Comparison of ENCODE assay signal across 12 cellular contexts in the genomic region with DNA sequence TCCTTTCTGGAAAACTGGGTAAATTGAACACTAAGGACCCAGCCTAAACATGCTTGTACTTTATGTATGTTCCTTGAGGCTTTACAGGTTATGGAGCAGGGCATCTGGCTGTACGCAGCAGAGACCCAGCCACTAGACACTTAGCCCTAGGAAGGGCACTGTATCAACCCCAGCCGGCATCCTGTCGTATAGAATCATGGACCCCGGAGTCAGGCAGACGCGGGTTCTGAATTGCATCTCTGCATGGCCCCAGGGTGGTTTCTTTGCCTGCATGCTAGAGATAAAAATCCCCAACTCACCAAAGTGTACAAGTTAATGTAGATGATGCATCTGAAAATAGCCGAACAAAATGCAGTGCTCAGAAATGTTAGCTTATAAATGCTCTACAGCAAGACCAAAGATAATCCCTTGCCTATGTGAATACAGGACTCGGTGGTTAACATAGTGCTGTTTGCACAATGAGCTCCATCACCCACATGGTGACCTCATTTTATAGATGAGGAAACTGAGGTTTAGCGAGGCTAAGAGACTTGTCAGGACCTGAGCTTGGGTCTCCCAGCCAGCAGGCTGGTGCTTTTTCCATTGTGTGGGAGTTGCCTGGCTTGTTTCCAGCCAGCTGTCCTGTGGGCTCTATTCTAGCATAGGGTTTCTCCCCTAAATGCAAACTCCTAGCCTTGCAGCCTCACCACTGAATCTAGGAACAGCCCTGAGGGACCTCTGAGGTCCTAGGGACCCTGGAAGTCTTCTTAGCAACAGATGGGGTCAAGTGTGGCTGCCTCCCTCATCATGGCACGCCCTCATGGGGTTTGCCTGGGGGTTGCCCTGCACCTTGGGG. TPM values are rescaled to one million over a fixed set of nuclear protein-coding genes. Genes with fewer than 3 reads are reported as not detected.
DNase-seq lines count a peak whose midpoint lies in the region; ATAC-seq and TF ChIP-seq lines count a peak whose summit lies in the region.
"Had no signal": no experiment of that assay in that cellular context is flagged by ENCODE, and none has a peak within 500 bp of the region (broad histone marks: within the 10 kb centered on the region; RNA-seq: fewer than 3 reads in every experiment).

No MANE protein-coding gene starts in this region.

- ATAC-seq in HG02885 (IDR thresholded peaks at IDR 0.05; ENCODE audit: poor library complexity, unreplicated experiment), result no peak
- ATAC-seq: gastroesophageal sphincter had no signal

- no peaks in the 10 kb centered on the region for H3K9me3 Mint-ChIP-seq in activated CD4-positive, alpha-beta memory T cell treated with anti-CD3 and anti-CD28 coated beads, Interleukin-2, amount 10 ng/mL, durations not matched to agents 7 days and 5 days
- no peaks in the 10 kb centered on the region for H3K9me3 Mint-ChIP-seq in immature natural killer cell
- no peaks in the 10 kb centered on the region for H3K9me3 Mint-ChIP-seq in stimulated activated naive CD8-positive, alpha-beta T cell treated with anti-CD3 and anti-CD28 coated beads, Interleukin-15, Interleukin-2, amounts not matched to agents 100 ng/mL and 50 ng/mL, for 24 hours

- no peak overlapping the region for H3K27ac ChIP-seq in left ventricle myocardium inferior (replicated peaks)
- H3K27ac ChIP-seq: gastroesophageal sphincter, parathyroid adenoma had no signal

- H3K27me3 ChIP-seq in left ventricle myocardium inferior (ENCODE audit: low read depth), result peaks cover 12% of the 10 kb centered on the region
- H3K27me3 ChIP-seq: gastroesophageal sphincter had no signal

- peaks cover 84% of the 10 kb centered on the region for H3K4me1 Mint-ChIP-seq in activated CD4-positive, alpha-beta memory T cell treated with anti-CD3 and anti-CD28 coated beads, Interleukin-2, amount 10 ng/mL, durations not matched to agents 7 days and 5 days
- peaks cover 53 to 64% of the 10 kb centered on the region in 2 donors for H3K4me1 Mint-ChIP-seq in immature natural killer cell
- peaks cover 89% of the 10 kb centered on the region for H3K4me1 Mint-ChIP-seq in stimulated activated naive CD8-positive, alpha-beta T cell treated with anti-CD3 and anti-CD28 coated beads, Interleukin-15, Interleukin-2, amounts not matched to agents 100 ng/mL and 50 ng/mL, for 24 hours (ENCODE audit: low read depth)

- H3K4me3 Mint-ChIP-seq in activated CD4-positive, alpha-beta memory T cell treated with anti-CD3 and anti-CD28 coated beads, Interleukin-2, amount 10 ng/mL, durations not matched to agents 7 days and 5 days, result peak overlapping the region; percentile 69
- H3K4me3 Mint-ChIP-seq in immature natural killer cell, result peak overlapping the region; percentile 75 to 89 (median 84)
- peak overlapping the region; percentile 74 for H3K4me3 Mint-ChIP-seq in stimulated activated naive CD8-positive, alpha-beta T cell treated with anti-CD3 and anti-CD28 coated beads, Interleukin-15, Interleukin-2, amounts not matched to agents 100 ng/mL and 50 ng/mL, for 24 hours

- H3K36me3 Mint-ChIP-seq in activated CD4-positive, alpha-beta memory T cell treated with anti-CD3 and anti-CD28 coated beads, Interleukin-2, amount 10 ng/mL, durations not matched to agents 7 days and 5 days (ENCODE audit: low read depth), result peaks cover 79% of the 10 kb centered on the region
- peaks cover 0 to 8% (median 0%) of the 10 kb centered on the region in 3 donors for H3K36me3 Mint-ChIP-seq in immature natural killer cell
- peaks cover 65% of the 10 kb centered on the region for H3K36me3 Mint-ChIP-seq in stimulated activated naive CD8-positive, alpha-beta T cell treated with anti-CD3 and anti-CD28 coated beads, Interleukin-15, Interleukin-2, amounts not matched to agents 100 ng/mL and 50 ng/mL, for 24 hours (ENCODE audit: low read depth)

- POLR2A ChIA-PET in activated CD4-positive, alpha-beta memory T cell treated with anti-CD3 and anti-CD28 coated beads, Interleukin-2, amount 10 ng/mL, durations not matched to agents 7 days and 5 days (lab: Charles Lee), result interaction anchor here (0.8 to 7.4 kb wide), 19 partner anchors 26 to 383 kb away, joined by 3 to 101 read pairs (median 5); a partner anchor contains a TSS

- no peak overlapping the region for H3K4me3 ChIP-seq in left ventricle myocardium inferior
- H3K4me3 ChIP-seq: gastroesophageal sphincter had no signal

- no peak for TF ChIP-seq CTCF in left ventricle myocardium inferior (IDR thresholded peaks at IDR 0.05; ENCODE audit: borderline replicate concordance)

- no peaks in the 10 kb centered on the region for H3K36me3 ChIP-seq in left ventricle myocardium inferior
- H3K36me3 ChIP-seq: gastroesophageal sphincter had no signal

- no peaks in the 10 kb centered on the region for H3K4me1 ChIP-seq in left ventricle myocardium inferior
- H3K4me1 ChIP-seq: gastroesophageal sphincter, parathyroid adenoma had no signal

- CTCF ChIA-PET in activated CD4-positive, alpha-beta memory T cell treated with anti-CD3 and anti-CD28 coated beads, Interleukin-2, amount 10 ng/mL, durations not matched to agents 7 days and 5 days (lab: Charles Lee), result interaction anchor here (1.0 to 2.1 kb wide), 9 partner anchors 9 to 133 kb away, joined by 3 to 14 read pairs (median 5); a partner anchor contains a TSS

- intact Hi-C loops in left ventricle myocardium inferior (cut with micrococcal nuclease), result no loop called here

- DNase-seq in activated T-cell treated with anti-CD3 and anti-CD28 coated beads for 24 hours (ENCODE audit: low read depth) (peak; percentile 78), activated T-cell treated with anti-CD3 and anti-CD28 coated beads for 4 hours (no peak), immature natural killer cell (peak; percentile 60 to 73 (median 66)), mesenteric fat pad (ENCODE audit: low spot score) (no peak), left ventricle myocardium inferior (no peak)
- peak; percentile 60 for DNase-seq in activated CD4-positive, alpha-beta memory T cell treated with anti-CD3 and anti-CD28 coated beads, Interleukin-2, amount 10 ng/mL, durations not matched to agents 7 days and 5 days
- DNase-seq: ACHN, NCI-H526 had no signal

- no peaks in the 10 kb centered on the region for H3K9me3 ChIP-seq in left ventricle myocardium inferior (replicated peaks)
- H3K9me3 ChIP-seq: gastroesophageal sphincter had no signal

- peak overlapping the region; percentile 99 for H3K27ac Mint-ChIP-seq in activated CD4-positive, alpha-beta memory T cell treated with anti-CD3 and anti-CD28 coated beads, Interleukin-2, amount 10 ng/mL, durations not matched to agents 7 days and 5 days
- H3K27ac Mint-ChIP-seq in immature natural killer cell, result peak overlapping the region; percentile 91 to 93 (median 92)
- H3K27ac Mint-ChIP-seq in stimulated activated naive CD8-positive, alpha-beta T cell treated with anti-CD3 and anti-CD28 coated beads, Interleukin-15, Interleukin-2, amounts not matched to agents 100 ng/mL and 50 ng/mL, for 24 hours, result peak overlapping the region; percentile 95

- no peaks in the 10 kb centered on the region for H3K27me3 Mint-ChIP-seq in activated CD4-positive, alpha-beta memory T cell treated with anti-CD3 and anti-CD28 coated beads, Interleukin-2, amount 10 ng/mL, durations not matched to agents 7 days and 5 days
- peaks cover 0 to 2% (median 0%) of the 10 kb centered on the region in 3 donors for H3K27me3 Mint-ChIP-seq in immature natural killer cell (ENCODE audit: low read depth in 3 of 3)
- no peaks in the 10 kb centered on the region for H3K27me3 Mint-ChIP-seq in stimulated activated naive CD8-positive, alpha-beta T cell treated with anti-CD3 and anti-CD28 coated beads, Interleukin-15, Interleukin-2, amounts not matched to agents 100 ng/mL and 50 ng/mL, for 24 hours

RNA-seq across cellular contexts. Expression of a gene that starts 7.3 kb away (rescaled TPM):
- total RNA-seq in activated CD4-positive, alpha-beta memory T cell treated with anti-CD3 and anti-CD28 coated beads, Interleukin-2, amount 10 ng/mL, durations not matched to agents 7 days and 5 days, result 100 to 1,000 TPM; 293 to 299 TPM
- 10 to 100 TPM; 17.3 to 47.3 (median 19.1) TPM for polyA plus RNA-seq in immature natural killer cell
- total RNA-seq in mesenteric fat pad, result 0.87 TPM
- 0.47 TPM for total RNA-seq in left ventricle myocardium inferior

RNA-seq across cellular contexts. Expression of a gene that starts 26.8 kb away (rescaled TPM):
- total RNA-seq in activated CD4-positive, alpha-beta memory T cell treated with anti-CD3 and anti-CD28 coated beads, Interleukin-2, amount 10 ng/mL, durations not matched to agents 7 days and 5 days, result 1 to 10 TPM in 1 of 2 experiments, under 1 TPM in 1; 0.28 to 1.0 TPM
- polyA plus RNA-seq in immature natural killer cell, result under 1 TPM in 2 of 3 donors, not detected in 1; 0.41 to 0.43 TPM
- total RNA-seq in mesenteric fat pad (47.4 TPM), left ventricle myocardium inferior (15.4 TPM)

RNA-seq across cellular contexts. Expression of a gene that starts 54.5 kb away (rescaled TPM):
- total RNA-seq in activated CD4-positive, alpha-beta memory T cell treated with anti-CD3 and anti-CD28 coated beads, Interleukin-2, amount 10 ng/mL, durations not matched to agents 7 days and 5 days, result under 1 TPM in 1 of 2 experiments, not detected in 1; 0.30 TPM
- polyA plus RNA-seq in immature natural killer cell, result not detected
- total RNA-seq in mesenteric fat pad (6.7 TPM), left ventricle myocardium inferior (6.4 TPM)

Comparison
In these comparisons a context has a peak if more than half of its experiments do, and no peak if none do; other contexts are left out.
1. DNase-seq: peak in activated T-cell treated with anti-CD3 and anti-CD28 coated beads for 24 hours (single experiment), activated CD4-positive, alpha-beta memory T cell treated with anti-CD3 and anti-CD28 coated beads, Interleukin-2, amount 10 ng/mL, durations not matched to agents 7 days and 5 days (single experiment) and immature natural killer cell (3 of 3); none in activated T-cell treated with anti-CD3 and anti-CD28 coated beads for 4 hours (single experiment), mesenteric fat pad (single experiment) and left ventricle myocardium inferior (single experiment).
2. RNA of a gene that starts 7.3 kb away (total RNA-seq): 293 to 299 TPM in activated CD4-positive, alpha-beta memory T cell treated with anti-CD3 and anti-CD28 coated beads, Interleukin-2, amount 10 ng/mL, durations not matched to agents 7 days and 5 days; 0.87 TPM in mesenteric fat pad (single experiment) and 0.47 TPM in left ventricle myocardium inferior (single experiment); every median in the first group is over 100 times any median in the second.
3. Peak in every context shown above with its lines, with median percentiles within 50 percentile points of each other: H3K27ac Mint-ChIP-seq and H3K4me3 Mint-ChIP-seq.